1 cellular context compared by ENCODE assay signal in genomic region chr22:42269407-42270177, GRCh38.
TF ChIP-seq lines count a peak whose summit lies in the region.

No MANE protein-coding gene starts in this region.

TF ChIP-seq in HepG2, 621 proteins besides CTCF, POLR2A, EP300 and RAD21 (continued from another document):
- TF ChIP-seq DZIP1 (CRISPR knock-in tag; IDR thresholded peaks at IDR 0.05), result no peak
- TF ChIP-seq AKNA (CRISPR knock-in tag; IDR thresholded peaks at IDR 0.05; ENCODE audit: borderline replicate concordance), result no peak
- TF ChIP-seq PRPF4 (IDR thresholded peaks at IDR 0.05; ENCODE audit: low read depth, low read length, poor library complexity, severe bottlenecking), result no peak
- TF ChIP-seq AKAP8 (CRISPR knock-in tag; IDR thresholded peaks at IDR 0.05), result peak; percentile 78
- TF ChIP-seq STAG1 (CRISPR knock-in tag; IDR thresholded peaks at IDR 0.05), result peak; percentile 16; the same call in 1 of the 2 replicates
- no peak for TF ChIP-seq ZNF460 (CRISPR knock-in tag; IDR thresholded peaks at IDR 0.05; ENCODE audit: borderline replicate concordance)
- peak; percentile 23; the same call in 1 of the 2 replicates for TF ChIP-seq FOSL2 (CRISPR knock-in tag; IDR thresholded peaks at IDR 0.05)
- TF ChIP-seq ZNF275 (CRISPR knock-in tag; IDR thresholded peaks at IDR 0.05; ENCODE audit: borderline replicate concordance), result no peak
- no peak for TF ChIP-seq ATF1 (CRISPR knock-in tag; IDR thresholded peaks at IDR 0.05)
- no peak for TF ChIP-seq ZNF713 (CRISPR knock-in tag; IDR thresholded peaks at IDR 0.05)
- TF ChIP-seq CCDC6 (CRISPR knock-in tag; IDR thresholded peaks at IDR 0.05), result no peak; the same call in 1 of the 2 replicates
- TF ChIP-seq HNF1B (CRISPR knock-in tag; IDR thresholded peaks at IDR 0.05), result peak; percentile 33; the same call in 1 of the 2 replicates
- TF ChIP-seq SALL2 (CRISPR knock-in tag; IDR thresholded peaks at IDR 0.05), result 0 out of 2 replicates have a peak, but pooled peaks have one; percentile 42
- no peak for TF ChIP-seq SATB2 (CRISPR knock-in tag; IDR thresholded peaks at IDR 0.05)
- TF ChIP-seq DNMT3B (CRISPR knock-in tag; conservative IDR thresholded peaks at IDR 0.05), result no peak
- TF ChIP-seq NCOA1 (CRISPR knock-in tag; IDR thresholded peaks at IDR 0.05), result no peak
- TF ChIP-seq BCL6 (CRISPR knock-in tag; IDR thresholded peaks at IDR 0.05), result no peak; the same call in 1 of the 2 replicates
